In genomic region chr19:37466798-37467607, GRCh38 we compare ENCODE assay signal across 8 cellular contexts. TPM values are rescaled to one million over a fixed set of nuclear protein-coding genes. Genes with fewer than 3 reads are reported as not detected.
DNase-seq lines count a peak whose midpoint lies in the region; ATAC-seq and TF ChIP-seq lines count a peak whose summit lies in the region.

ZNF569 (minus strand) TSS chr19:37467444; CDS start chr19:37444921, 22,523 bp downstream.

- H3K27ac ChIP-seq in Panc1 (ENCODE audit: low read length) (peak within 1 kb of the TSS; percentile 94), fibroblast of lung (ENCODE audit: insufficient read depth, low read length) (peak within 1 kb of the TSS; percentile 78)

- no peaks in the 10 kb centered on the region for H3K27me3 Mint-ChIP-seq in IgD-negative memory B cell
- no peaks in the 10 kb centered on the region for H3K27me3 Mint-ChIP-seq in naive B cell

- BruUV-seq in Panc1 (replicated peaks; lab: Mats Ljungman, UMichigan), result no TSS peak

- H3K36me3 ChIP-seq in Panc1 (ENCODE audit: control insufficient read depth, insufficient read depth, low read length), result peaks cover 11% of the 10 kb centered on the region
- H3K36me3 ChIP-seq in fibroblast of lung (ENCODE audit: control insufficient read depth, insufficient read depth, low read length), result peaks cover 2% of the 10 kb centered on the region

- H3K4me1 ChIP-seq in Panc1 (ENCODE audit: control insufficient read depth, insufficient read depth, low read length) (peaks cover 7% of the 10 kb centered on the region; the same call in 1 of the 2 replicates), fibroblast of lung (ENCODE audit: control insufficient read depth, extremely low read depth, insufficient read depth, low read length) (no peaks in the 10 kb centered on the region)

- H3K27ac Mint-ChIP-seq in IgD-negative memory B cell (peak within 1 kb of the TSS; percentile 87 to 99 (median 93)), naive B cell (peak within 1 kb of the TSS; percentile 94 to 99 (median 98))
- peak within 1 kb of the TSS; percentile 94 for H3K27ac Mint-ChIP-seq in stimulated activated effector memory CD8-positive, alpha-beta T cell treated with anti-CD3 and anti-CD28 coated beads, Interleukin-12 subunit alpha, Interleukin-12 subunit beta, amount 100 ng/mL, for 72 hours

- H3K4me3 Mint-ChIP-seq in IgD-negative memory B cell (peak within 1 kb of the TSS; percentile 94 to 97 (median 96)), naive B cell (peak within 1 kb of the TSS; percentile 90 to 99 (median 98))
- H3K4me3 Mint-ChIP-seq in stimulated activated effector memory CD8-positive, alpha-beta T cell treated with anti-CD3 and anti-CD28 coated beads, Interleukin-12 subunit alpha, Interleukin-12 subunit beta, amount 100 ng/mL, for 72 hours, result peak within 1 kb of the TSS; percentile 96

- peaks cover 13% of the 10 kb centered on the region for H3K36me3 Mint-ChIP-seq in IgD-negative memory B cell
- peaks cover 18 to 23% of the 10 kb centered on the region in 2 donors for H3K36me3 Mint-ChIP-seq in naive B cell
- H3K36me3 Mint-ChIP-seq in stimulated activated effector memory CD8-positive, alpha-beta T cell treated with anti-CD3 and anti-CD28 coated beads, Interleukin-12 subunit alpha, Interleukin-12 subunit beta, amount 100 ng/mL, for 72 hours, result peaks cover 36% of the 10 kb centered on the region

- in situ Hi-C loops in Panc1 (cut with HindIII; ENCODE audit: low pct_unique_long_range_greater_than_20kb, low sequenced_read_pairs), result no loop called here

- H2AFZ ChIP-seq in fibroblast of lung (ENCODE audit: low read length), result peak within 1 kb of the TSS; percentile 99

- H3K4me1 Mint-ChIP-seq in IgD-negative memory B cell, result peaks cover 23 to 31% (median 23%) of the 10 kb centered on the region in 3 donors
- peaks cover 29 to 43% (median 36%) of the 10 kb centered on the region in 3 donors for H3K4me1 Mint-ChIP-seq in naive B cell
- H3K4me1 Mint-ChIP-seq in stimulated activated effector memory CD8-positive, alpha-beta T cell treated with anti-CD3 and anti-CD28 coated beads, Interleukin-12 subunit alpha, Interleukin-12 subunit beta, amount 100 ng/mL, for 72 hours, result peaks cover 36% of the 10 kb centered on the region

- H3K4me3 ChIP-seq in Panc1 (ENCODE audit: low read depth in 2 of 2, low read length in 2 of 2) (peak within 1 kb of the TSS; percentile 85 to 93), fibroblast of lung (replicated peaks in 1 of 4; ENCODE audit: control extremely low read depth in 1 of 4, insufficient read depth in 1 of 4, low read depth in 3 of 4, low read length in 4 of 4) (peak within 1 kb of the TSS; percentile 84 to 97 (median 90))

- H3K4me2 ChIP-seq in fibroblast of lung (ENCODE audit: extremely low read depth, insufficient read depth, low read length), result peak within 1 kb of the TSS; percentile 73

- CTCF ChIA-PET in Panc1 (lab: Charles Lee), result no interaction called here

- H3K27me3 ChIP-seq in Panc1 (ENCODE audit: control insufficient read depth, insufficient read depth, low read length) (no peaks in the 10 kb centered on the region), fibroblast of lung (ENCODE audit: control insufficient read depth, insufficient read depth, low read length) (no peaks in the 10 kb centered on the region)

- H3K79me2 ChIP-seq in fibroblast of lung (ENCODE audit: control insufficient read depth, insufficient read depth, low read length), result peaks cover 1% of the 10 kb centered on the region

- peaks cover 45% of the 10 kb centered on the region; the same call in 1 of the 2 replicates for H3K9me3 ChIP-seq in Panc1 (ENCODE audit: control insufficient read depth, insufficient read depth, low read depth, low read length)
- no peaks in the 10 kb centered on the region for H3K9me3 ChIP-seq in fibroblast of lung (ENCODE audit: control insufficient read depth, insufficient read depth, low read depth, low read length)

- TF ChIP-seq CTCF in Panc1 (IDR thresholded peaks at IDR 0.05) (no peak), fibroblast of lung (conservative IDR thresholded peaks at IDR 0.05 in 1 of 2, IDR thresholded peaks at IDR 0.05 in 1 of 2; ENCODE audit: low read depth in 1 of 2, low read length in 2 of 2) (no peak)

- H4K20me1 ChIP-seq in fibroblast of lung (ENCODE audit: control insufficient read depth, extremely low read depth, insufficient read depth, low read length), result no peaks in the 10 kb centered on the region

- ATAC-seq in GM21528 (IDR thresholded peaks at IDR 0.05; ENCODE audit: low FRiP score, unreplicated experiment) (peak; percentile 66), Panc1 (peak; percentile 83), naive B cell (ENCODE audit: low read depth in 2 of 2) (peak; percentile 70 to 71)
- peak; percentile 81 for ATAC-seq in stimulated activated effector memory CD8-positive, alpha-beta T cell treated with anti-CD3 and anti-CD28 coated beads, Interleukin-12 subunit alpha, Interleukin-12 subunit beta, amount 100 ng/mL, for 72 hours

- H3K9ac ChIP-seq in fibroblast of lung (ENCODE audit: insufficient read depth, low read length), result peak within 1 kb of the TSS; percentile 81

- H3K9me3 Mint-ChIP-seq in IgD-negative memory B cell, result peaks cover 3 to 11% (median 10%) of the 10 kb centered on the region in 3 donors
- peaks cover 6 to 17% (median 10%) of the 10 kb centered on the region in 7 donors for H3K9me3 Mint-ChIP-seq in naive B cell
- peaks cover 9% of the 10 kb centered on the region for H3K9me3 Mint-ChIP-seq in stimulated activated effector memory CD8-positive, alpha-beta T cell treated with anti-CD3 and anti-CD28 coated beads, Interleukin-12 subunit alpha, Interleukin-12 subunit beta, amount 100 ng/mL, for 72 hours

- DNase-seq in DMS 273 treated with DMSO at 0.1 percent for 48 hours (lab: John Stamatoyannopoulos, UW), result peak; percentile 91
- peak; percentile 91 for DNase-seq in Panc1 (ENCODE audit: low read depth, low spot score)
- DNase-seq in activated T-helper 1 cell treated with anti-CD3 and anti-CD28 coated beads, Interleukin-2, amount 50 U/mL, for 16 hours (ENCODE audit: low read depth in 1 of 2, low spot score in 1 of 2), result peak; percentile 74 to 75
- peak; percentile 96 to 97 for DNase-seq in fibroblast of lung (ENCODE audit: low read depth in 2 of 2)
- peak; percentile 91 for DNase-seq in naive B cell
- peak; percentile 78 to 92 for DNase-seq in stimulated activated effector memory CD8-positive, alpha-beta T cell treated with anti-CD3 and anti-CD28 coated beads, Interleukin-12 subunit alpha, Interleukin-12 subunit beta, amount 100 ng/mL, for 72 hours (ENCODE audit: low spot score in 2 of 2)

- POLR2A ChIA-PET in Panc1 (lab: Charles Lee), result no interaction called here

- intact Hi-C loops in Panc1 (cut with micrococcal nuclease; ENCODE audit: unreplicated experiment), result loop anchor here (5.0 kb wide), 1 partner anchor 185 kb away; no protein-coding TSS in a partner anchor

RNA-seq across cellular contexts. Expression of gene ZNF569, which starts in this region (rescaled TPM):
- polyA plus RNA-seq in IgD-negative memory B cell (4.5 TPM), fibroblast of lung (3.0 and 4.3 TPM in 2 replicates), naive B cell (ENCODE audit: low read depth in 6 of 6) (1 to 10 TPM; 4.4 to 8.1 (median 5.5) TPM)
- total RNA-seq in Panc1 (2021; ENCODE audit: unreplicated experiment) (15.6 TPM), fibroblast of lung (8.5 and 11.9 TPM in 2 replicates)
- polyA plus RNA-seq in Panc1 (2012; ENCODE audit: insufficient read length), result 6.1 TPM
- polyA plus RNA-seq in fibroblast of lung (2012), result 2.0 and 3.7 TPM in 2 replicates
- 0.22 and 0.39 TPM in 2 replicates for polyA minus RNA-seq in fibroblast of lung (ENCODE audit: low replicate concordance)

Comparison
In these comparisons a context has a peak if more than half of its experiments do, and no peak if none do; other contexts are left out.
1. Peak in every context shown above with its lines: DNase-seq, ATAC-seq, H3K4me3 ChIP-seq and H3K27ac ChIP-seq.